Comparison of ENCODE assay signal across 1 cellular context in the genomic region with DNA sequence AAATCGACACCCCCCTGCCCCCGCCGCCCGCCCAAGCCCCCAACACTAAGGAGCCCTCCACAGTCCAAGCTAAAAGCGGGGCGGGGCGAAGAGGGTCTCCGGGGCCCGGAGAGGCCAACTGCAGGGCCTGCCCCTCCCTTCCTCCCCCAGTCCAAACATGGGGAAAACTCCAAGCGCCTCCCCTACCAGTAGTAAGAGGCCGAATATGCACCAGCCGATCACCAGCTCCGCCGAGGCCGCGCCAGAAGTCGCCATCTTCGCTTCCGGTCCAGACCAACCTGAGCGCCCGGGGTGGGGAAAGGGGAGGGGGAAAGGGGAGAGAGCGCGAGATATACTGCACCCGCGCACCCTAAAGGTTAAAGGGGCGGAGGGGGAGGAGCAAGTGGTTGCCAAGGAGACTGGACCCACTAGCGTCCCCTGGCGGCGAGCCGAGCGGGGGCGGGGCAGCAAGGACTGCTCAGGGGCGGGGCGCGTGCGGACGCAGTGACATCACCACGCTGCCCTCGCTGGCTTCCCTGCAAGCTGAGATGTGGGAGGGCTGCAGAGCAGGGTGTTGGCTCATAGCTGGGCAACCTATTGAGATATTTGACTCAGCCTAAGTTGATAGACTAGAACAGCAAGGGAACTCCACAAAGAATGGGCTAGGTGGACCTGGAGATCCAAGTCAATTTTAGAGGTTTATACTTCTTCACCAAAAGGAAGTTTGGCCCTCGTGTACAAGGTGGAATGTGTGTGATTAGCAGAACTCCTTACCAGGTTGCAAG.
A peak's percentile ranks its signal among the peaks of the same experiment; 100 is the strongest.
TF ChIP-seq lines count a peak whose summit lies in the region.

A gene (minus strand): TSS at position 384 of the 764 bp plus-strand sequence. CDS start 129 bp downstream, at position 255.

TF ChIP-seq in HEK293, 187 proteins besides CTCF, POLR2A, EP300 and RAD21 (continued from another document):
- TF ChIP-seq, protein P1, sequence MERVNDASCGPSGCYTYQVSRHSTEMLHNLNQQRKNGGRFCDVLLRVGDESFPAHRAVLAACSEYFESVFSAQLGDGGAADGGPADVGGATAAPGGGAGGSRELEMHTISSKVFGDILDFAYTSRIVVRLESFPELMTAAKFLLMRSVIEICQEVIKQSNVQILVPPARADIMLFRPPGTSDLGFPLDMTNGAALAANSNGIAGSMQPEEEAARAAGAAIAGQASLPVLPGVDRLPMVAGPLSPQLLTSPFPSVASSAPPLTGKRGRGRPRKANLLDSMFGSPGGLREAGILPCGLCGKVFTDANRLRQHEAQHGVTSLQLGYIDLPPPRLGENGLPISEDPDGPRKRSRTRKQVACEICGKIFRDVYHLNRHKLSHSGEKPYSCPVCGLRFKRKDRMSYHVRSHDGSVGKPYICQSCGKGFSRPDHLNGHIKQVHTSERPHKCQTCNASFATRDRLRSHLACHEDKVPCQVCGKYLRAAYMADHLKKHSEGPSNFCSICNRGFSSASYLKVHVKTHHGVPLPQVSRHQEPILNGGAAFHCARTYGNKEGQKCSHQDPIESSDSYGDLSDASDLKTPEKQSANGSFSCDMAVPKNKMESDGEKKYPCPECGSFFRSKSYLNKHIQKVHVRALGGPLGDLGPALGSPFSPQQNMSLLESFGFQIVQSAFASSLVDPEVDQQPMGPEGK (tag by site-specific recombination; IDR thresholded peaks at IDR 0.05), result peak; percentile 91
- TF ChIP-seq, protein P2, sequence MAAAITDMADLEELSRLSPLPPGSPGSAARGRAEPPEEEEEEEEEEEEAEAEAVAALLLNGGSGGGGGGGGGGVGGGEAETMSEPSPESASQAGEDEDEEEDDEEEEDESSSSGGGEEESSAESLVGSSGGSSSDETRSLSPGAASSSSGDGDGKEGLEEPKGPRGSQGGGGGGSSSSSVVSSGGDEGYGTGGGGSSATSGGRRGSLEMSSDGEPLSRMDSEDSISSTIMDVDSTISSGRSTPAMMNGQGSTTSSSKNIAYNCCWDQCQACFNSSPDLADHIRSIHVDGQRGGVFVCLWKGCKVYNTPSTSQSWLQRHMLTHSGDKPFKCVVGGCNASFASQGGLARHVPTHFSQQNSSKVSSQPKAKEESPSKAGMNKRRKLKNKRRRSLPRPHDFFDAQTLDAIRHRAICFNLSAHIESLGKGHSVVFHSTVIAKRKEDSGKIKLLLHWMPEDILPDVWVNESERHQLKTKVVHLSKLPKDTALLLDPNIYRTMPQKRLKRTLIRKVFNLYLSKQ (tag by site-specific recombination; IDR thresholded peaks at IDR 0.05; ENCODE audit: borderline replicate concordance), result no peak
- TF ChIP-seq, protein P3, sequence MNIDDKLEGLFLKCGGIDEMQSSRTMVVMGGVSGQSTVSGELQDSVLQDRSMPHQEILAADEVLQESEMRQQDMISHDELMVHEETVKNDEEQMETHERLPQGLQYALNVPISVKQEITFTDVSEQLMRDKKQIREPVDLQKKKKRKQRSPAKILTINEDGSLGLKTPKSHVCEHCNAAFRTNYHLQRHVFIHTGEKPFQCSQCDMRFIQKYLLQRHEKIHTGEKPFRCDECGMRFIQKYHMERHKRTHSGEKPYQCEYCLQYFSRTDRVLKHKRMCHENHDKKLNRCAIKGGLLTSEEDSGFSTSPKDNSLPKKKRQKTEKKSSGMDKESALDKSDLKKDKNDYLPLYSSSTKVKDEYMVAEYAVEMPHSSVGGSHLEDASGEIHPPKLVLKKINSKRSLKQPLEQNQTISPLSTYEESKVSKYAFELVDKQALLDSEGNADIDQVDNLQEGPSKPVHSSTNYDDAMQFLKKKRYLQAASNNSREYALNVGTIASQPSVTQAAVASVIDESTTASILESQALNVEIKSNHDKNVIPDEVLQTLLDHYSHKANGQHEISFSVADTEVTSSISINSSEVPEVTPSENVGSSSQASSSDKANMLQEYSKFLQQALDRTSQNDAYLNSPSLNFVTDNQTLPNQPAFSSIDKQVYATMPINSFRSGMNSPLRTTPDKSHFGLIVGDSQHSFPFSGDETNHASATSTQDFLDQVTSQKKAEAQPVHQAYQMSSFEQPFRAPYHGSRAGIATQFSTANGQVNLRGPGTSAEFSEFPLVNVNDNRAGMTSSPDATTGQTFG (tag by site-specific recombination; IDR thresholded peaks at IDR 0.05; ENCODE audit: borderline replicate concordance), result no peak
- peak; percentile 56; the same call in 1 of the 2 replicates for TF ChIP-seq ZNF629 (tag by site-specific recombination; IDR thresholded peaks at IDR 0.05)
